Comparison of ENCODE assay signal across 8 cellular contexts in genomic region chrX:16882702-16883486, GRCh38. TPM values are rescaled to one million over a fixed set of nuclear protein-coding genes. Genes with fewer than 3 reads are reported as not detected.
A peak's percentile ranks its signal among the peaks of the same experiment; 100 is the strongest.
DNase-seq lines count a peak whose midpoint lies in the region; ATAC-seq and TF ChIP-seq lines count a peak whose summit lies in the region.

No MANE protein-coding gene starts in this region.

- H2AFZ ChIP-seq in Loucy (ENCODE audit: low read length), result peak overlapping the region; percentile 99
- peak overlapping the region; percentile 14 for H2AFZ ChIP-seq in neural cell (ENCODE audit: low read depth, low read length)

- no peaks in the 10 kb centered on the region for H3K27me3 ChIP-seq in Loucy (ENCODE audit: insufficient read depth, low read length, poor library complexity, severe bottlenecking)
- H3K27me3 ChIP-seq in neural cell (ENCODE audit: insufficient read depth, low read depth, low read length), result no peaks in the 10 kb centered on the region

- 0 out of 2 replicates have a peak, but pooled peaks cover 3% of the 10 kb centered on the region for H3F3A ChIP-seq in Loucy (ENCODE audit: low read depth)
- H3F3A ChIP-seq in neural cell (ENCODE audit: insufficient read depth, low read length, poor library complexity, severe bottlenecking), result no peaks in the 10 kb centered on the region

- peak overlapping the region; percentile 100 for H3K4me2 ChIP-seq in Loucy (ENCODE audit: low read depth, low read length, poor library complexity, severe bottlenecking)
- H3K4me2 ChIP-seq in neural cell (ENCODE audit: low read length), result no peak overlapping the region

- H3K9me2 ChIP-seq in Loucy (replicated peaks; ENCODE audit: low read depth, low read length), result no peaks in the 10 kb centered on the region
- H3K9me2 ChIP-seq in neural cell (ENCODE audit: insufficient read depth, low read length), result no peaks in the 10 kb centered on the region

- TF ChIP-seq CTCF in Loucy (conservative IDR thresholded peaks at IDR 0.05; ENCODE audit: low read length), result peak; percentile 64
- peak; percentile 70 for TF ChIP-seq CTCF in neural cell (IDR thresholded peaks at IDR 0.05; ENCODE audit: poor library complexity, severe bottlenecking)

- H3K27ac ChIP-seq in neural cell (ENCODE audit: low read length), result peak overlapping the region; percentile 42

- DNase-seq in DMS114 treated with DMSO at 0.1 percent for 48 hours (lab: John Stamatoyannopoulos, UW; ENCODE audit: unreplicated experiment) (peak; percentile 61), SHP77 (lab: John Stamatoyannopoulos, UW) (peak; percentile 58 to 60), fibroblast of the conjunctiva (ENCODE audit: low read depth) (peak; percentile 61), superior temporal gyrus (ENCODE audit: extremely low spot score) (peak; percentile 81)
- peak; percentile 53 for DNase-seq in activated gamma-delta T cell treated with anti-CD3 and anti-CD28 coated beads, Interleukin-2, amount 50 U/mL, for 16 hours (ENCODE audit: low read depth)

- H4K20me1 ChIP-seq in Loucy (ENCODE audit: insufficient read depth, low read length, poor library complexity, severe bottlenecking) (no peaks in the 10 kb centered on the region), neural cell (ENCODE audit: insufficient read depth) (no peaks in the 10 kb centered on the region)

- H3K79me2 ChIP-seq in Loucy (ENCODE audit: insufficient read depth, low read length), result no peaks in the 10 kb centered on the region
- H3K79me2 ChIP-seq in neural cell (replicated peaks; ENCODE audit: insufficient read depth, low read length), result no peaks in the 10 kb centered on the region

- H3K4me3 ChIP-seq in Loucy (ENCODE audit: low read length, poor library complexity, severe bottlenecking) (peak overlapping the region; percentile 87), neural cell (ENCODE audit: low read length) (peak overlapping the region; percentile 57)

- no peaks in the 10 kb centered on the region for H3K9me3 ChIP-seq in Loucy (ENCODE audit: insufficient read depth, low read depth, low read length)
- no peaks in the 10 kb centered on the region for H3K9me3 ChIP-seq in neural cell (ENCODE audit: low read length)

- no peak for TF ChIP-seq EP300 in neural cell (conservative IDR thresholded peaks at IDR 0.05; ENCODE audit: poor library complexity, severe bottlenecking)

- ATAC-seq in GM21723 (IDR thresholded peaks at IDR 0.05; ENCODE audit: unreplicated experiment), result peak; percentile 67

- H3K4me1 ChIP-seq in Loucy (ENCODE audit: insufficient read depth, low read length, poor library complexity, severe bottlenecking), result peaks cover 7% of the 10 kb centered on the region

- H3K9ac ChIP-seq in Loucy (ENCODE audit: low read depth, low read length, poor library complexity, severe bottlenecking) (peak overlapping the region; percentile 78), neural cell (ENCODE audit: low read length) (peak overlapping the region; percentile 39)

- H3K36me3 ChIP-seq in Loucy (ENCODE audit: insufficient read depth, low read length) (no peaks in the 10 kb centered on the region), neural cell (ENCODE audit: insufficient read depth, low read length) (no peaks in the 10 kb centered on the region)

- peak; percentile 72 for TF ChIP-seq RAD21 in neural cell (conservative IDR thresholded peaks at IDR 0.05)

TF ChIP-seq in neural cell, 6 proteins besides CTCF, POLR2A, EP300 and RAD21:
- peak; percentile 75 for TF ChIP-seq SMC3 (conservative IDR thresholded peaks at IDR 0.05; ENCODE audit: poor library complexity)
- TF ChIP-seq, protein P1, sequence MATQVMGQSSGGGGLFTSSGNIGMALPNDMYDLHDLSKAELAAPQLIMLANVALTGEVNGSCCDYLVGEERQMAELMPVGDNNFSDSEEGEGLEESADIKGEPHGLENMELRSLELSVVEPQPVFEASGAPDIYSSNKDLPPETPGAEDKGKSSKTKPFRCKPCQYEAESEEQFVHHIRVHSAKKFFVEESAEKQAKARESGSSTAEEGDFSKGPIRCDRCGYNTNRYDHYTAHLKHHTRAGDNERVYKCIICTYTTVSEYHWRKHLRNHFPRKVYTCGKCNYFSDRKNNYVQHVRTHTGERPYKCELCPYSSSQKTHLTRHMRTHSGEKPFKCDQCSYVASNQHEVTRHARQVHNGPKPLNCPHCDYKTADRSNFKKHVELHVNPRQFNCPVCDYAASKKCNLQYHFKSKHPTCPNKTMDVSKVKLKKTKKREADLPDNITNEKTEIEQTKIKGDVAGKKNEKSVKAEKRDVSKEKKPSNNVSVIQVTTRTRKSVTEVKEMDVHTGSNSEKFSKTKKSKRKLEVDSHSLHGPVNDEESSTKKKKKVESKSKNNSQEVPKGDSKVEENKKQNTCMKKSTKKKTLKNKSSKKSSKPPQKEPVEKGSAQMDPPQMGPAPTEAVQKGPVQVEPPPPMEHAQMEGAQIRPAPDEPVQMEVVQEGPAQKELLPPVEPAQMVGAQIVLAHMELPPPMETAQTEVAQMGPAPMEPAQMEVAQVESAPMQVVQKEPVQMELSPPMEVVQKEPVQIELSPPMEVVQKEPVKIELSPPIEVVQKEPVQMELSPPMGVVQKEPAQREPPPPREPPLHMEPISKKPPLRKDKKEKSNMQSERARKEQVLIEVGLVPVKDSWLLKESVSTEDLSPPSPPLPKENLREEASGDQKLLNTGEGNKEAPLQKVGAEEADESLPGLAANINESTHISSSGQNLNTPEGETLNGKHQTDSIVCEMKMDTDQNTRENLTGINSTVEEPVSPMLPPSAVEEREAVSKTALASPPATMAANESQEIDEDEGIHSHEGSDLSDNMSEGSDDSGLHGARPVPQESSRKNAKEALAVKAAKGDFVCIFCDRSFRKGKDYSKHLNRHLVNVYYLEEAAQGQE (IDR thresholded peaks at IDR 0.05; ENCODE audit: borderline replicate concordance), result no peak
- no peak for TF ChIP-seq EZH2 (IDR thresholded peaks at IDR 0.05; ENCODE audit: borderline replicate concordance, insufficient read depth, low read length, poor library complexity, severe bottlenecking)

RNA-seq across cellular contexts. Expression of gene RBBP7, which starts 12.7 kb away (rescaled TPM):
- 197 and 204 TPM in 2 replicates for polyA plus RNA-seq in neural cell
- 83.6 and 90.3 TPM in 2 replicates for polyA minus RNA-seq in neural cell

Comparison
In these comparisons a context has a peak if more than half of its experiments do, and no peak if none do; other contexts are left out.
1. Peak in every context shown above with its lines: DNase-seq, ATAC-seq, H3K4me3 ChIP-seq and H3K27ac ChIP-seq.